In the genomic region with DNA sequence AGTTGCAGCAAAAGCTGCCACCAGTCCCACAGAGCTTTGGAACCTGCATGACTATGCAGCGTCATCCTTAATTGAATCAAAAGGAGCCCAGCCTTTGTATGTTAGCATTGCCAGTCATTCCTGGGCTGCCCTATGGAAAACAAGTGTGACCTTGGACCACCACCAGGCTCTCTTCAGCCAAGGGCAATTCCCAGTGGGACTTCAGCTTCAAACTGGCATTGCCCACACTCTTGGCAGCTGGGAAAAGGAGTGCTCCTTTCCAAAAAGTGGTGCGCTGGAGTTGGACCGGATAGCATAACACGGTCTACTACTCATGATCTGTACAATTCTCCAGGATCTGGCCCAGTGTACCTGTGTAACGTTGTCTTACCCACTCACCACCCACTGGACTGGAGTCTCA, we compare ENCODE assay signal across 2 cellular contexts.
TF ChIP-seq lines count a peak whose summit lies in the region.

No MANE protein-coding gene starts in this region.

TF ChIP-seq in IMR-90, 13 proteins besides CTCF, POLR2A, EP300 and RAD21 (continued from another document):
- TF ChIP-seq RCOR1 (IDR thresholded peaks at IDR 0.05; ENCODE audit: insufficient replicate concordance, low read length) (no peak), SMC3 (IDR thresholded peaks at IDR 0.05; ENCODE audit: low read depth, low read length) (no peak), CHD1 (IDR thresholded peaks at IDR 0.05; ENCODE audit: low read depth, low read length) (no peak), FOS (IDR thresholded peaks at IDR 0.05; ENCODE audit: low read depth, low read length) (no peak)
- TF ChIP-seq, protein P1, sequence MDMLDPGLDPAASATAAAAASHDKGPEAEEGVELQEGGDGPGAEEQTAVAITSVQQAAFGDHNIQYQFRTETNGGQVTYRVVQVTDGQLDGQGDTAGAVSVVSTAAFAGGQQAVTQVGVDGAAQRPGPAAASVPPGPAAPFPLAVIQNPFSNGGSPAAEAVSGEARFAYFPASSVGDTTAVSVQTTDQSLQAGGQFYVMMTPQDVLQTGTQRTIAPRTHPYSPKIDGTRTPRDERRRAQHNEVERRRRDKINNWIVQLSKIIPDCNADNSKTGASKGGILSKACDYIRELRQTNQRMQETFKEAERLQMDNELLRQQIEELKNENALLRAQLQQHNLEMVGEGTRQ (IDR thresholded peaks at IDR 0.05; ENCODE audit: low read depth, low read length), result no peak

TF ChIP-seq in endothelial cell of umbilical vein, 7 proteins besides CTCF, POLR2A, EP300 and RAD21 (continued from another document):
- TF ChIP-seq POLR2AphosphoS5 (IDR thresholded peaks at IDR 0.05; ENCODE audit: insufficient read depth, low read depth, low read length), result no peak
